Comparison of ENCODE assay signal across 28 cellular contexts in genomic region chr7:129439963-129440625, GRCh38. TPM values are rescaled to one million over a fixed set of nuclear protein-coding genes. Genes with fewer than 3 reads are reported as not detected.
A peak's percentile ranks its signal among the peaks of the same experiment; 100 is the strongest.
DNase-seq lines count a peak whose midpoint lies in the region; ATAC-seq, FAIRE-seq and TF ChIP-seq lines count a peak whose summit lies in the region.
"Had no signal": no experiment of that assay in that cellular context is flagged by ENCODE, and none has a peak within 500 bp of the region (broad histone marks: within the 10 kb centered on the region; RNA-seq: fewer than 3 reads in every experiment).

No MANE protein-coding gene starts in this region.

- BruUV-seq in MCF 10A (replicated peaks; lab: Mats Ljungman, UMichigan) = no TSS peak
- BruUV-seq in mammary epithelial cell (replicated peaks; lab: Mats Ljungman, UMichigan) = no TSS peak

- H3K27me3 ChIP-seq in mammary epithelial cell (ENCODE audit: insufficient read depth, low read length) (no peaks in the 10 kb centered on the region), RWPE2 (ENCODE audit: insufficient read depth, poor library complexity, severe bottlenecking) (no peaks in the 10 kb centered on the region), astrocyte (ENCODE audit: insufficient read depth, low read length) (no peaks in the 10 kb centered on the region)
- H3K27me3 ChIP-seq: cardiac muscle cell, SJSA1 had no signal

- H3K27ac Mint-ChIP-seq in MCF 10A (ENCODE audit: low read depth, unreplicated experiment) (peak overlapping the region; percentile 88), astrocyte (ENCODE audit: unreplicated experiment) (no peak overlapping the region)
- H3K27ac Mint-ChIP-seq in stimulated activated effector memory CD8-positive, alpha-beta T cell treated with anti-CD3 and anti-CD28 coated beads, Interleukin-12 subunit alpha, Interleukin-12 subunit beta, amount 100 ng/mL, for 72 hours = peak overlapping the region; percentile 83
- H3K27ac Mint-ChIP-seq: activated naive CD8-positive, alpha-beta T cell; IgD-negative memory B cell; T-cell; type B pancreatic cell had no signal

- H3K27me3 Mint-ChIP-seq in MCF 10A (ENCODE audit: insufficient read depth, unreplicated experiment) (no peaks in the 10 kb centered on the region), astrocyte (ENCODE audit: low read depth, unreplicated experiment) (peaks cover 8% of the 10 kb centered on the region)

- intact Hi-C loops in MCF 10A (cut with micrococcal nuclease) (no loop called here), mammary epithelial cell (cut with micrococcal nuclease) (no loop called here)

- CTCF ChIA-PET in MCF 10A (lab: Yijun Ruan, JAX) (interaction anchor here (0.7 to 2.0 kb wide), 3 partner anchors 30 to 138 kb away, joined by 3 to 11 read pairs (median 4); no protein-coding TSS in a partner anchor), mammary epithelial cell (lab: Charles Lee; ENCODE audit: low non-redundant PET) (interaction anchor here (0.6 kb wide), 1 partner anchor 52 kb away, joined by 3 read pairs; no protein-coding TSS in a partner anchor)

- FAIRE-seq in astrocyte (lab: Jason Lieb, UNC) = no peak
- FAIRE-seq: colon, D721Med, TTC549 had no signal

- H3K9me3 Mint-ChIP-seq in MCF 10A (ENCODE audit: unreplicated experiment) (no peaks in the 10 kb centered on the region), astrocyte (ENCODE audit: unreplicated experiment) (no peaks in the 10 kb centered on the region)
- H3K9me3 Mint-ChIP-seq in stimulated activated effector memory CD8-positive, alpha-beta T cell treated with anti-CD3 and anti-CD28 coated beads, Interleukin-12 subunit alpha, Interleukin-12 subunit beta, amount 100 ng/mL, for 72 hours = no peaks in the 10 kb centered on the region
- H3K9me3 Mint-ChIP-seq: IgD-negative memory B cell; naive thymus-derived CD8-positive, alpha-beta T cell; T-cell; type B pancreatic cell had no signal

- no peak for ATAC-seq in RWPE2 (ENCODE audit: low read depth)
- no peak for ATAC-seq in stimulated activated effector memory CD8-positive, alpha-beta T cell treated with anti-CD3 and anti-CD28 coated beads, Interleukin-12 subunit alpha, Interleukin-12 subunit beta, amount 100 ng/mL, for 72 hours
- ATAC-seq: lower lobe of right lung; naive thymus-derived CD8-positive, alpha-beta T cell; T-cell had no signal

- 94% methylated on average over 3 of the region's 3 CpGs for WGBS in mammary epithelial cell (ENCODE audit: low coverage, missing lambda C conversion rate)

- H3K4me1 Mint-ChIP-seq in MCF 10A (ENCODE audit: insufficient read depth, unreplicated experiment) (peaks cover 36% of the 10 kb centered on the region), astrocyte (ENCODE audit: low read depth, unreplicated experiment) (peaks cover 12% of the 10 kb centered on the region)
- H3K4me1 Mint-ChIP-seq in stimulated activated effector memory CD8-positive, alpha-beta T cell treated with anti-CD3 and anti-CD28 coated beads, Interleukin-12 subunit alpha, Interleukin-12 subunit beta, amount 100 ng/mL, for 72 hours = peaks cover 41% of the 10 kb centered on the region

- no peak for DNase-seq in MCF 10A (ENCODE audit: unreplicated experiment)
- DNase-seq in mammary epithelial cell = no peak
- DNase-seq in RWPE2 (ENCODE audit: low spot score) = no peak
- DNase-seq in astrocyte (ENCODE audit: low read depth) = no peak
- no peak for DNase-seq in stimulated activated effector memory CD8-positive, alpha-beta T cell treated with anti-CD3 and anti-CD28 coated beads, Interleukin-12 subunit alpha, Interleukin-12 subunit beta, amount 100 ng/mL, for 72 hours (ENCODE audit: low spot score in 2 of 2)
- no peak for DNase-seq in OCI-M2 (lab: John Stamatoyannopoulos, UW; ENCODE audit: unreplicated experiment)
- DNase-seq in AML-193 (lab: John Stamatoyannopoulos, UW) = no peak
- DNase-seq: activated CD4-positive, CD25-positive, alpha-beta regulatory T cell; aorta; hippocampal formation; lower lobe of right lung; naive thymus-derived CD8-positive, alpha-beta T cell; NCI-H1092; NCI-H1694 treated with DMSO at 0.1 percent for 48 hours; NCI-H446 treated with DMSO at 0.1 percent for 48 hours; NCI-H774; stimulated activated CD4-positive, alpha-beta T cell treated with anti-CD3 and anti-CD28 coated beads, Interleukin-15, amount 100 ng/mL, for 24 hours; stimulated activated CD4-positive, alpha-beta T cell treated with anti-CD3 and anti-CD28 coated beads, Interleukin-4, amount 100 ng/mL, for 4 hours; T-cell had no signal

- H3K4me3 ChIP-seq in mammary epithelial cell (replicated peaks in 1 of 3; ENCODE audit: insufficient read depth in 1 of 3, low read depth in 2 of 3, low read length in 3 of 3) (no peak overlapping the region), RWPE2 (ENCODE audit: severe bottlenecking) (no peak overlapping the region), astrocyte (ENCODE audit: insufficient read depth, low read depth, low read length) (no peak overlapping the region)
- H3K4me3 ChIP-seq: cardiac muscle cell, lower lobe of right lung, SJSA1 had no signal

- H3K79me2 ChIP-seq in mammary epithelial cell (ENCODE audit: insufficient read depth, low read length) (peaks cover 12% of the 10 kb centered on the region), astrocyte (ENCODE audit: insufficient read depth, low read length) (no peaks in the 10 kb centered on the region)

- H3K36me3 ChIP-seq in mammary epithelial cell (ENCODE audit: insufficient read depth, low read length) (peaks cover 4% of the 10 kb centered on the region), RWPE2 (ENCODE audit: low read depth) (peaks cover 20% of the 10 kb centered on the region), astrocyte (ENCODE audit: insufficient read depth, low read length) (peaks cover 2% of the 10 kb centered on the region)
- H3K36me3 ChIP-seq: lower lobe of right lung had no signal

- H3K27ac ChIP-seq in mammary epithelial cell (ENCODE audit: insufficient read depth, low read depth, low read length) (no peak overlapping the region), RWPE2 (ENCODE audit: poor library complexity, severe bottlenecking) (peak overlapping the region; percentile 80), astrocyte (ENCODE audit: low read depth, low read length) (no peak overlapping the region)
- H3K27ac ChIP-seq: cardiac muscle cell, lower lobe of right lung, SJSA1 had no signal

- H4K20me1 ChIP-seq in mammary epithelial cell (ENCODE audit: insufficient read depth, low read length) (no peaks in the 10 kb centered on the region), astrocyte (ENCODE audit: insufficient read depth, low read length) (no peaks in the 10 kb centered on the region)

- no peak overlapping the region for H3K9ac ChIP-seq in mammary epithelial cell (ENCODE audit: insufficient read depth, low read length)
- H3K9ac ChIP-seq in astrocyte (ENCODE audit: low read length) = no peak overlapping the region

- no peak overlapping the region for H3K4me3 Mint-ChIP-seq in MCF 10A (ENCODE audit: unreplicated experiment)
- H3K4me3 Mint-ChIP-seq in astrocyte (ENCODE audit: unreplicated experiment) = peak overlapping the region; percentile 48
- peak overlapping the region; percentile 14 for H3K4me3 Mint-ChIP-seq in stimulated activated effector memory CD8-positive, alpha-beta T cell treated with anti-CD3 and anti-CD28 coated beads, Interleukin-12 subunit alpha, Interleukin-12 subunit beta, amount 100 ng/mL, for 72 hours
- H3K4me3 Mint-ChIP-seq: activated naive CD8-positive, alpha-beta T cell; IgD-negative memory B cell; naive thymus-derived CD8-positive, alpha-beta T cell; T-cell; type B pancreatic cell had no signal

- TF ChIP-seq CTCF in MCF 10A (IDR thresholded peaks at IDR 0.05; ENCODE audit: unreplicated experiment) = no peak
- TF ChIP-seq CTCF in mammary epithelial cell (conservative IDR thresholded peaks at IDR 0.05 in 1 of 2, IDR thresholded peaks at IDR 0.05 in 1 of 2; ENCODE audit: extremely low read depth in 1 of 2, insufficient read depth in 1 of 2, low read depth in 1 of 2, low read length in 2 of 2) = no peak
- no peak for TF ChIP-seq CTCF in RWPE2 (IDR thresholded peaks at IDR 0.05; ENCODE audit: poor library complexity, severe bottlenecking)
- no peak for TF ChIP-seq CTCF in astrocyte (IDR thresholded peaks at IDR 0.05; ENCODE audit: insufficient read depth, low read depth, low read length)

- dilution Hi-C loops in mammary epithelial cell (cut with HindIII; ENCODE audit: low sequenced_read_pairs) = no loop called here

- H3K9me3 ChIP-seq in mammary epithelial cell (replicated peaks; ENCODE audit: insufficient read depth, low read length) (no peaks in the 10 kb centered on the region), RWPE2 (ENCODE audit: severe bottlenecking) (no peaks in the 10 kb centered on the region), astrocyte (ENCODE audit: insufficient read depth, low read depth, low read length) (no peaks in the 10 kb centered on the region)
- H3K9me3 ChIP-seq: lower lobe of right lung, SJSA1 had no signal

- POLR2A ChIA-PET in MCF 10A (lab: Yijun Ruan, JAX) = interaction anchor here (1.0 to 2.8 kb wide), 5 partner anchors 10 to 62 kb away, joined by 3 to 13 read pairs (median 6); no protein-coding TSS in a partner anchor

- in situ Hi-C loops in mammary epithelial cell (cut with MboI; ENCODE audit: low sequenced_read_pairs in 2 of 2) = no loop called here

- H3K36me3 Mint-ChIP-seq in MCF 10A (ENCODE audit: insufficient read depth, unreplicated experiment) = peaks cover 5% of the 10 kb centered on the region
- H3K36me3 Mint-ChIP-seq in astrocyte (ENCODE audit: low read depth, unreplicated experiment) = no peaks in the 10 kb centered on the region
- peaks cover 87% of the 10 kb centered on the region for H3K36me3 Mint-ChIP-seq in stimulated activated effector memory CD8-positive, alpha-beta T cell treated with anti-CD3 and anti-CD28 coated beads, Interleukin-12 subunit alpha, Interleukin-12 subunit beta, amount 100 ng/mL, for 72 hours
- H3K36me3 Mint-ChIP-seq: CD4-positive, CD25-positive, alpha-beta regulatory T cell; IgD-negative memory B cell; naive thymus-derived CD8-positive, alpha-beta T cell; T-cell had no signal

- H2AFZ ChIP-seq in mammary epithelial cell (ENCODE audit: low read depth, low read length) (no peak overlapping the region), astrocyte (ENCODE audit: low read depth, low read length) (no peak overlapping the region)

- H3K4me1 ChIP-seq in mammary epithelial cell (ENCODE audit: insufficient read depth, low read length) = peaks cover 37% of the 10 kb centered on the region
- peaks cover 33% of the 10 kb centered on the region for H3K4me1 ChIP-seq in RWPE2 (ENCODE audit: insufficient read depth, poor library complexity, severe bottlenecking)
- peaks cover 12% of the 10 kb centered on the region for H3K4me1 ChIP-seq in astrocyte (ENCODE audit: insufficient read depth, low read length)

- H3K4me2 ChIP-seq in mammary epithelial cell (ENCODE audit: insufficient read depth, low read depth, low read length) (no peak overlapping the region), astrocyte (ENCODE audit: low read length) (no peak overlapping the region)

RNA-seq across cellular contexts. Expression of gene STRIP2, which starts 5.9 kb away (rescaled TPM):
- 6.3 and 18.3 TPM in 2 replicates for total RNA-seq in MCF 10A (2022)
- 10 to 100 TPM in 1 of 2 donors, 1 to 10 TPM in 1; 5.2 to 12.5 TPM for total RNA-seq in mammary epithelial cell
- 8.2 TPM for polyA plus RNA-seq in mammary epithelial cell
- polyA minus RNA-seq in mammary epithelial cell = 26.6 TPM
- total RNA-seq in astrocyte = 0.94 and 1.3 TPM in 2 replicates
- polyA plus RNA-seq: naive thymus-derived CD8-positive, alpha-beta T cell had no signal
